ENCODE assay signal across 8 cellular contexts in genomic region chr9:121568541-121569265, GRCh38.
DNase-seq lines count a peak whose midpoint lies in the region; ATAC-seq and TF ChIP-seq lines count a peak whose summit lies in the region.

No MANE protein-coding gene starts in this region.

- H3K27ac Mint-ChIP-seq in chondrocyte (ENCODE audit: unreplicated experiment) = peak overlapping the region; percentile 90

- no peak for TF ChIP-seq POLR2A in stomach (IDR thresholded peaks at IDR 0.05)

- no peaks in the 10 kb centered on the region for H3K9me2 ChIP-seq in GM23248 (ENCODE audit: insufficient read depth)
- no peaks in the 10 kb centered on the region for H3K9me2 ChIP-seq in Karpas-422 (replicated peaks; ENCODE audit: insufficient read depth, low read length)

- no peak for TF ChIP-seq CTCF in chondrocyte (IDR thresholded peaks at IDR 0.05)
- TF ChIP-seq CTCF in left lung (IDR thresholded peaks at IDR 0.05) = no peak
- no peak for TF ChIP-seq CTCF in stomach (IDR thresholded peaks at IDR 0.05)

- peaks cover 1% of the 10 kb centered on the region for H3K36me3 Mint-ChIP-seq in chondrocyte (ENCODE audit: low read depth)

- H3K4me2 ChIP-seq in GM23248 (ENCODE audit: unreplicated experiment) (no peak overlapping the region), Karpas-422 (ENCODE audit: low read depth, low read length, poor library complexity, severe bottlenecking) (no peak overlapping the region)

- H2AFZ ChIP-seq in GM23248 (no peak overlapping the region), Karpas-422 (ENCODE audit: low read length) (no peak overlapping the region)

- intact Hi-C loops in left lung (cut with DNase I) = no loop called here
- intact Hi-C loops in stomach (cut with DNase I; ENCODE audit: low total_unique reads) = no loop called here

- peak overlapping the region; percentile 69 for H3K4me3 Mint-ChIP-seq in chondrocyte (ENCODE audit: unreplicated experiment)

- H3K9me3 Mint-ChIP-seq in chondrocyte (ENCODE audit: low read depth) = no peaks in the 10 kb centered on the region

- no peak overlapping the region for H3K9ac ChIP-seq in GM23248
- H3K9ac ChIP-seq in Karpas-422 (ENCODE audit: low read length) = no peak overlapping the region

- H3K4me3 ChIP-seq in GM23248 (no peak overlapping the region), left lung (no peak overlapping the region), stomach (peak overlapping the region in 1 of 4 donors; percentile 37), Karpas-422 (ENCODE audit: low read length) (no peak overlapping the region)

- H3K27ac ChIP-seq in GM23248 (no peak overlapping the region), left lung (peak overlapping the region in 1 of 2 donors; percentile 19), stomach (peak overlapping the region in 4 of 5 donors; percentile 58 to 83 (median 74)), Karpas-422 (ENCODE audit: low read length) (no peak overlapping the region)

- H3K27me3 Mint-ChIP-seq in chondrocyte (ENCODE audit: low read depth) = no peaks in the 10 kb centered on the region

- H3K27me3 ChIP-seq in GM23248 (replicated peaks; ENCODE audit: insufficient read depth) = no peaks in the 10 kb centered on the region
- no peaks in the 10 kb centered on the region for H3K27me3 ChIP-seq in left lung
- H3K27me3 ChIP-seq in stomach = no peaks in the 10 kb centered on the region
- no peaks in the 10 kb centered on the region for H3K27me3 ChIP-seq in Karpas-422 (ENCODE audit: low read length)

- H3K9me3 ChIP-seq in GM23248 (ENCODE audit: low read depth) (no peaks in the 10 kb centered on the region), left lung (no peaks in the 10 kb centered on the region), stomach (no peaks in the 10 kb centered on the region), Karpas-422 (ENCODE audit: low read length) (no peaks in the 10 kb centered on the region)

- peak; percentile 64 for DNase-seq in GM23248
- DNase-seq in chondrocyte (ENCODE audit: low spot score) = no peak
- no peak for DNase-seq in left lung
- DNase-seq in stomach = no peak
- no peak for DNase-seq in Karpas-422
- DNase-seq in NOMO-1 (lab: John Stamatoyannopoulos, UW; ENCODE audit: unreplicated experiment in 2 of 2) = no peak

- no peaks in the 10 kb centered on the region for H3K36me3 ChIP-seq in GM23248 (ENCODE audit: low read depth)
- H3K36me3 ChIP-seq in left lung = no peaks in the 10 kb centered on the region
- H3K36me3 ChIP-seq in stomach = no peaks in the 10 kb centered on the region
- no peaks in the 10 kb centered on the region for H3K36me3 ChIP-seq in Karpas-422 (ENCODE audit: insufficient read depth, low read length)

- H3K4me1 Mint-ChIP-seq in chondrocyte (ENCODE audit: low read depth) = peaks cover 35% of the 10 kb centered on the region

- in situ Hi-C loops in GM23248 (cut with MboI) = no loop called here

- H4K20me1 ChIP-seq in GM23248 (ENCODE audit: insufficient read depth) = no peaks in the 10 kb centered on the region
- no peaks in the 10 kb centered on the region for H4K20me1 ChIP-seq in Karpas-422 (ENCODE audit: insufficient read depth, low read depth, low read length)

- peaks cover 32% of the 10 kb centered on the region for H3F3A ChIP-seq in GM23248 (ENCODE audit: insufficient read depth)

- 26 to 27% methylated on average over 8 of the region's 8 CpGs for WGBS in GM23248 (ENCODE audit: low coverage in 1 of 2, low lambda C conversion rate in 2 of 2, missing lambda C conversion rate in 2 of 2), 2 experiments
- WGBS in stomach, 5 donors = 22 to 56% (median 40%) methylated on average over 5 to 8 of the region's 8 CpGs

- H3K79me2 ChIP-seq in GM23248 (ENCODE audit: insufficient read depth) = no peaks in the 10 kb centered on the region
- H3K79me2 ChIP-seq in Karpas-422 (ENCODE audit: low read length) = no peaks in the 10 kb centered on the region

- ATAC-seq in left lung = peak; percentile 30
- no peak for ATAC-seq in GM21717 (IDR thresholded peaks at IDR 0.05; ENCODE audit: unreplicated experiment)
- no peak for ATAC-seq in HG03469 (IDR thresholded peaks at IDR 0.05; ENCODE audit: unreplicated experiment)

- peaks cover 31% of the 10 kb centered on the region for H3K4me1 ChIP-seq in GM23248 (ENCODE audit: insufficient read depth)
- peaks cover 12 to 15% of the 10 kb centered on the region in 2 donors for H3K4me1 ChIP-seq in left lung
- H3K4me1 ChIP-seq in stomach = peaks cover 23 to 40% (median 35%) of the 10 kb centered on the region in 4 donors
- no peaks in the 10 kb centered on the region for H3K4me1 ChIP-seq in Karpas-422 (ENCODE audit: low read length)

- no peak for TF ChIP-seq EP300 in stomach (IDR thresholded peaks at IDR 0.05)

Comparison
In these comparisons a context has a peak if more than half of its experiments do, and no peak if none do; other contexts are left out.
1. H3K27ac ChIP-seq: peak in stomach (4 of 5); none in GM23248 (single experiment) and Karpas-422 (single experiment).